Comparison of ENCODE assay signal across 12 cellular contexts in genomic region chr5:173547579-173547978, GRCh38.
DNase-seq lines count a peak whose midpoint lies in the region; ATAC-seq and TF ChIP-seq lines count a peak whose summit lies in the region.
"Had no signal": no experiment of that assay in that cellular context is flagged by ENCODE, and none has a peak within 500 bp of the region (broad histone marks: within the 10 kb centered on the region; RNA-seq: fewer than 3 reads in every experiment).

No MANE protein-coding gene starts in this region.

- H3K4me3 Mint-ChIP-seq in naive thymus-derived CD8-positive, alpha-beta T cell, result no peak overlapping the region

- no peaks in the 10 kb centered on the region for H3K36me3 Mint-ChIP-seq in naive thymus-derived CD8-positive, alpha-beta T cell

- H3K4me3 ChIP-seq in astrocyte of the cerebellum (ENCODE audit: low read depth, low read length) (no peak overlapping the region), retinal pigment epithelial cell (ENCODE audit: low read length) (no peak overlapping the region)
- H3K4me3 ChIP-seq: heart right ventricle had no signal

- H3K4me1 Mint-ChIP-seq in naive thymus-derived CD8-positive, alpha-beta T cell, result no peaks in the 10 kb centered on the region

- in situ Hi-C loops in astrocyte of the cerebellum (cut with HindIII; ENCODE audit: low sequenced_read_pairs), result no loop called here

- TF ChIP-seq CTCF in astrocyte of the cerebellum (IDR thresholded peaks at IDR 0.05; ENCODE audit: low read depth, low read length, missing control alignments) (no peak), retinal pigment epithelial cell (conservative IDR thresholded peaks at IDR 0.05; ENCODE audit: low read depth, low read length) (no peak)

- POLR2A ChIA-PET in naive thymus-derived CD8-positive, alpha-beta T cell (lab: Charles Lee), result no interaction called here

- ATAC-seq in GM18868 (IDR thresholded peaks at IDR 0.05; ENCODE audit: unreplicated experiment), result peak; percentile 85
- peak; percentile 52 for ATAC-seq in HG02938 (IDR thresholded peaks at IDR 0.05; ENCODE audit: unreplicated experiment)
- no peak for ATAC-seq in HG03520 (IDR thresholded peaks at IDR 0.05; ENCODE audit: unreplicated experiment)
- ATAC-seq in naive thymus-derived CD8-positive, alpha-beta T cell, result no peak
- ATAC-seq: heart right ventricle had no signal

- H3K27ac Mint-ChIP-seq in naive thymus-derived CD8-positive, alpha-beta T cell, result no peak overlapping the region

- DNase-seq in astrocyte of the cerebellum (ENCODE audit: low read depth), result peak; percentile 16
- DNase-seq in retinal pigment epithelial cell (ENCODE audit: low read depth), result peak; percentile 8
- no peak for DNase-seq in cerebellar nuclear complex (lab: John Stamatoyannopoulos, UW)
- no peak for DNase-seq in naive thymus-derived CD8-positive, alpha-beta T cell
- no peak for DNase-seq in NCI-H2107 (lab: John Stamatoyannopoulos, UW)
- DNase-seq: activated CD4-positive, alpha-beta T cell treated with anti-CD3 and anti-CD28 coated beads, Interleukin-2, amount 50 U/mL, for 4 hours; heart right ventricle; NCI-H1436 treated with DMSO at 0.1 percent for 48 hours; Right ventricle myocardium superior had no signal

- peaks cover 6 to 25% (median 13%) of the 10 kb centered on the region in 5 donors for H3K27me3 Mint-ChIP-seq in naive thymus-derived CD8-positive, alpha-beta T cell

- H3K9me3 Mint-ChIP-seq in naive thymus-derived CD8-positive, alpha-beta T cell, result no peaks in the 10 kb centered on the region

Comparison
In these comparisons a context has a peak if more than half of its experiments do, and no peak if none do; other contexts are left out.
1. ATAC-seq: peak in GM18868 (single experiment) and HG02938 (single experiment); none in HG03520 (single experiment) and naive thymus-derived CD8-positive, alpha-beta T cell (0 of 2).
2. DNase-seq: peak in astrocyte of the cerebellum (single experiment) and retinal pigment epithelial cell (single experiment); none in cerebellar nuclear complex (0 of 2), naive thymus-derived CD8-positive, alpha-beta T cell (0 of 10) and NCI-H2107 (single experiment).